In the genomic region with DNA sequence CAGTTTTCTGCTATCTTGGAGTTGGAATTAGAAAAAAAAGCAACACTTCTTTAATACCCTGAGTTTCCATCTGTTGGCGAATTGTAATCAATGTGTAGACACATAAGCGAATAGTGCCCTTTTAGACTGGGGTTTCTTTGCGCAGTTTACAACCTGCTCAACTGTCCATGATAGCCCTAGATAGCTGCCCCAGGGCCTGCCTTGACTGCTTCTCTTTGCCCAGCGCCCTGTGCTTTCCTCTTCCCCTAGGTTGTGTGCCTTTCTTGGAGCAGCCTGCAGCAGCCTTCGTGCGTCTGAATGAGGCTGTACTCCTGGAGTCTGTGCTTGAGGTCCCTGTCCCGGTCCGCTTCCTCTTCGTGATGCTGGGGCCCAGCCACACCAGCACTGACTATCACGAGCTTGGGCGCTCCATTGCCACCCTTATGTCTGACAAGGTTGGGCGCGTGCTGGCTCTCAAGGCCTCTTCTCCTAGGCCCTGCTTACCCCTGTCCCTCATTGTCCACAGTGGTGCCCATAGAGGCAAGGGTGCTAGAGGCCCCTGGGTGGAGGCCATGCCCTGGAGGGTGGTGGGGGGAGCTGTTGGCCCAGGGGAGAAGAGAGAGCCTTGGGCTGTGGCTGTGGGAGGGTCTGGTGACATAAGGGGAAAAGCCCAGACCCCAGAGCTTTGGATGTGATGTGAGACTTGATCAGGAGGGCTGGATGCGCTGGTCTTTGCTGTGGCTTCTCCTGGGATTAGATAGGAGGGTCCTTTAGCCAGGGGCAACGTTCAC, we compare ENCODE assay signal across 15 cellular contexts. TPM values are rescaled to one million over a fixed set of nuclear protein-coding genes. Genes with fewer than 3 reads are reported as not detected.
"Had no signal": no experiment of that assay in that cellular context is flagged by ENCODE, and none has a peak within 500 bp of the region (broad histone marks: within the 10 kb centered on the region; RNA-seq: fewer than 3 reads in every experiment).

No MANE protein-coding gene starts in this region.

- H3K36me3 ChIP-seq: stomach, thoracic aorta, uterus had no signal

- H3K36me3 Mint-ChIP-seq: activated CD4-positive, alpha-beta memory T cell treated with anti-CD3 and anti-CD28 coated beads for 36 hours; naive thymus-derived CD8-positive, alpha-beta T cell had no signal

- DNase-seq: activated gamma-delta T cell treated with Interleukin-2 at 50 U/mL for 16 hours; activated naive CD8-positive, alpha-beta T cell treated with anti-CD3 and anti-CD28 coated beads, Interleukin-2, amount 50 U/mL, for 24 hours; activated T-cell treated with anti-CD3 and anti-CD28 coated beads, Interleukin-2, amount 50 U/mL, for 72 hours; effector CD4-positive, alpha-beta T cell; hippocampal formation; mucosa of descending colon; stimulated activated CD4-positive, alpha-beta T cell treated with anti-CD3 and anti-CD28 coated beads, Interleukin-4, amount 100 ng/mL, for 4 hours; T1000; uterus had no signal

- H3K4me1 ChIP-seq: gastroesophageal sphincter, stomach, uterus had no signal

- H3K4me3 Mint-ChIP-seq: activated CD4-positive, alpha-beta memory T cell treated with anti-CD3 and anti-CD28 coated beads for 36 hours; activated naive CD8-positive, alpha-beta T cell treated with anti-CD3 and anti-CD28 coated beads, Interleukin-2, amount 50 U/mL, for 24 hours; activated T-cell treated with anti-CD3 and anti-CD28 coated beads, Interleukin-2, amount 50 U/mL, for 72 hours; naive thymus-derived CD8-positive, alpha-beta T cell had no signal

- H3K4me3 ChIP-seq: gastroesophageal sphincter, mucosa of descending colon, stomach, thoracic aorta, uterus had no signal

- H3K9me3 Mint-ChIP-seq: activated CD4-positive, alpha-beta memory T cell treated with anti-CD3 and anti-CD28 coated beads for 36 hours; activated naive CD8-positive, alpha-beta T cell treated with anti-CD3 and anti-CD28 coated beads, Interleukin-2, amount 50 U/mL, for 24 hours; activated T-cell treated with anti-CD3 and anti-CD28 coated beads, Interleukin-2, amount 50 U/mL, for 72 hours; naive thymus-derived CD8-positive, alpha-beta T cell had no signal

- H3K27ac Mint-ChIP-seq: activated CD4-positive, alpha-beta memory T cell treated with anti-CD3 and anti-CD28 coated beads for 36 hours; activated naive CD8-positive, alpha-beta T cell treated with anti-CD3 and anti-CD28 coated beads, Interleukin-2, amount 50 U/mL, for 24 hours; activated T-cell treated with anti-CD3 and anti-CD28 coated beads, Interleukin-2, amount 50 U/mL, for 72 hours had no signal

- H3K9me3 ChIP-seq: gastroesophageal sphincter, mucosa of descending colon, stomach, thoracic aorta, uterus had no signal

- ATAC-seq: activated naive CD8-positive, alpha-beta T cell treated with anti-CD3 and anti-CD28 coated beads, Interleukin-2, amount 50 U/mL, for 24 hours; activated T-cell treated with anti-CD3 and anti-CD28 coated beads, Interleukin-2, amount 50 U/mL, for 72 hours; gastroesophageal sphincter; mucosa of descending colon; naive thymus-derived CD8-positive, alpha-beta T cell had no signal

- H3K27ac ChIP-seq: epithelial cell of prostate, gastroesophageal sphincter, stomach, thoracic aorta, uterus had no signal

- H3K27me3 ChIP-seq: gastroesophageal sphincter, uterus had no signal

RNA-seq across cellular contexts. Expression of gene SLC4A3, which starts 6.9 kb away (rescaled TPM):
- total RNA-seq: activated CD4-positive, alpha-beta memory T cell treated with anti-CD3 and anti-CD28 coated beads for 36 hours; activated T-cell treated with anti-CD3 and anti-CD28 coated beads, Interleukin-2, amount 50 U/mL, for 72 hours had no signal
- polyA plus RNA-seq: naive thymus-derived CD8-positive, alpha-beta T cell had no signal
